Comparison of ENCODE assay signal across 8 cellular contexts in genomic region chr15:87477759-87478687, GRCh38.
DNase-seq lines count a peak whose midpoint lies in the region; TF ChIP-seq lines count a peak whose summit lies in the region.

No MANE protein-coding gene starts in this region.

- H3K4me1 ChIP-seq in mammary epithelial cell (ENCODE audit: insufficient read depth, low read length) = peaks cover 9% of the 10 kb centered on the region

- no peaks in the 10 kb centered on the region for H3K4me1 Mint-ChIP-seq in activated CD4-positive, alpha-beta T cell treated with anti-CD3 and anti-CD28 coated beads, Interleukin-2, amount 10 ng/mL, durations not matched to agents 7 days and 5 days

- no peaks in the 10 kb centered on the region for H3K27me3 ChIP-seq in mammary epithelial cell (ENCODE audit: insufficient read depth, low read length)

- no peaks in the 10 kb centered on the region for H4K20me1 ChIP-seq in mammary epithelial cell (ENCODE audit: insufficient read depth, low read length)

- 27% methylated on average over 8 of the region's 8 CpGs for WGBS in mammary epithelial cell (ENCODE audit: low coverage, missing lambda C conversion rate)

- H3K27ac ChIP-seq in C4-2B = no peak overlapping the region
- peak overlapping the region; percentile 71 for H3K27ac ChIP-seq in mammary epithelial cell (ENCODE audit: insufficient read depth, low read depth, low read length)

- no peaks in the 10 kb centered on the region for H3K9me3 ChIP-seq in mammary epithelial cell (replicated peaks; ENCODE audit: insufficient read depth, low read length)

- no peaks in the 10 kb centered on the region for H3K36me3 ChIP-seq in mammary epithelial cell (ENCODE audit: insufficient read depth, low read length)

- no peaks in the 10 kb centered on the region for H3K36me3 Mint-ChIP-seq in activated CD4-positive, alpha-beta T cell treated with anti-CD3 and anti-CD28 coated beads, Interleukin-2, amount 10 ng/mL, durations not matched to agents 7 days and 5 days (ENCODE audit: low read depth)

- H3K4me2 ChIP-seq in mammary epithelial cell (ENCODE audit: insufficient read depth, low read depth, low read length) = peak overlapping the region; percentile 56

- H3K4me3 ChIP-seq in mammary epithelial cell (replicated peaks in 1 of 3; ENCODE audit: insufficient read depth in 1 of 3, low read depth in 2 of 3, low read length in 3 of 3) = no peak overlapping the region

- TF ChIP-seq CTCF in C4-2B (conservative IDR thresholded peaks at IDR 0.05) = peak; percentile 5; the same call in 1 of the 2 replicates
- peak; percentile 19 to 20 for TF ChIP-seq CTCF in mammary epithelial cell (conservative IDR thresholded peaks at IDR 0.05 in 1 of 2, IDR thresholded peaks at IDR 0.05 in 1 of 2; ENCODE audit: extremely low read depth in 1 of 2, insufficient read depth in 1 of 2, low read depth in 1 of 2, low read length in 2 of 2)

- no peaks in the 10 kb centered on the region for H3K27me3 Mint-ChIP-seq in activated CD4-positive, alpha-beta T cell treated with anti-CD3 and anti-CD28 coated beads, Interleukin-2, amount 10 ng/mL, durations not matched to agents 7 days and 5 days

- intact Hi-C loops in mammary epithelial cell (cut with micrococcal nuclease) = loop anchor here (5.0 kb wide), 2 partner anchors 129 to 271 kb away; no protein-coding TSS in a partner anchor

- H3K79me2 ChIP-seq in mammary epithelial cell (ENCODE audit: insufficient read depth, low read length) = no peaks in the 10 kb centered on the region

- dilution Hi-C loops in mammary epithelial cell (cut with HindIII; ENCODE audit: low sequenced_read_pairs) = no loop called here

- H3K9me3 Mint-ChIP-seq in activated CD4-positive, alpha-beta T cell treated with anti-CD3 and anti-CD28 coated beads, Interleukin-2, amount 10 ng/mL, durations not matched to agents 7 days and 5 days = peaks cover 4% of the 10 kb centered on the region

- no peak overlapping the region for H3K4me3 Mint-ChIP-seq in activated CD4-positive, alpha-beta T cell treated with anti-CD3 and anti-CD28 coated beads, Interleukin-2, amount 10 ng/mL, durations not matched to agents 7 days and 5 days

- DNase-seq in NCI-H1417 (lab: John Stamatoyannopoulos, UW) (peak in 2 of 3 experiments; percentile 74 to 90), mammary epithelial cell (peak; percentile 85), medulla oblongata (ENCODE audit: extremely low spot score) (peak; percentile 67), NCI-H2081 treated with DMSO at 0.1 percent for 48 hours (lab: John Stamatoyannopoulos, UW) (no peak), GDM1 (lab: John Stamatoyannopoulos, UW) (no peak)
- no peak for DNase-seq in activated naive CD4-positive, alpha-beta T cell treated with anti-CD3 and anti-CD28 coated beads, Interleukin-2, amount 50 U/mL, for 16 hours
- DNase-seq in activated CD4-positive, alpha-beta T cell treated with anti-CD3 and anti-CD28 coated beads, Interleukin-2, amount 10 ng/mL, durations not matched to agents 7 days and 5 days = no peak

- H3K9ac ChIP-seq in mammary epithelial cell (ENCODE audit: insufficient read depth, low read length) = peak overlapping the region; percentile 29

- H3K27ac Mint-ChIP-seq in activated CD4-positive, alpha-beta T cell treated with anti-CD3 and anti-CD28 coated beads, Interleukin-2, amount 10 ng/mL, durations not matched to agents 7 days and 5 days = no peak overlapping the region

- in situ Hi-C loops in mammary epithelial cell (cut with MboI; ENCODE audit: low sequenced_read_pairs in 2 of 2) = no loop called here

- CTCF ChIA-PET in mammary epithelial cell (lab: Charles Lee; ENCODE audit: low non-redundant PET) = no interaction called here
- CTCF ChIA-PET in activated CD4-positive, alpha-beta T cell treated with anti-CD3 and anti-CD28 coated beads, Interleukin-2, amount 10 ng/mL, durations not matched to agents 7 days and 5 days (lab: Charles Lee) = no interaction called here

- BruUV-seq in mammary epithelial cell (replicated peaks; lab: Mats Ljungman, UMichigan) = no TSS peak

- POLR2A ChIA-PET in activated CD4-positive, alpha-beta T cell treated with anti-CD3 and anti-CD28 coated beads, Interleukin-2, amount 10 ng/mL, durations not matched to agents 7 days and 5 days (lab: Charles Lee) = no interaction called here

- H2AFZ ChIP-seq in mammary epithelial cell (ENCODE audit: low read depth, low read length) = peak overlapping the region; percentile 80

Comparison
In these comparisons a context has a peak if more than half of its experiments do, and no peak if none do; other contexts are left out.
1. DNase-seq: peak in NCI-H1417 (2 of 3), mammary epithelial cell (single experiment) and medulla oblongata (single experiment); none in NCI-H2081 treated with DMSO at 0.1 percent for 48 hours (single experiment), activated naive CD4-positive, alpha-beta T cell treated with anti-CD3 and anti-CD28 coated beads, Interleukin-2, amount 50 U/mL, for 16 hours (single experiment), GDM1 (single experiment) and activated CD4-positive, alpha-beta T cell treated with anti-CD3 and anti-CD28 coated beads, Interleukin-2, amount 10 ng/mL, durations not matched to agents 7 days and 5 days (single experiment).